24 cellular contexts compared by ENCODE assay signal in the genomic region with DNA sequence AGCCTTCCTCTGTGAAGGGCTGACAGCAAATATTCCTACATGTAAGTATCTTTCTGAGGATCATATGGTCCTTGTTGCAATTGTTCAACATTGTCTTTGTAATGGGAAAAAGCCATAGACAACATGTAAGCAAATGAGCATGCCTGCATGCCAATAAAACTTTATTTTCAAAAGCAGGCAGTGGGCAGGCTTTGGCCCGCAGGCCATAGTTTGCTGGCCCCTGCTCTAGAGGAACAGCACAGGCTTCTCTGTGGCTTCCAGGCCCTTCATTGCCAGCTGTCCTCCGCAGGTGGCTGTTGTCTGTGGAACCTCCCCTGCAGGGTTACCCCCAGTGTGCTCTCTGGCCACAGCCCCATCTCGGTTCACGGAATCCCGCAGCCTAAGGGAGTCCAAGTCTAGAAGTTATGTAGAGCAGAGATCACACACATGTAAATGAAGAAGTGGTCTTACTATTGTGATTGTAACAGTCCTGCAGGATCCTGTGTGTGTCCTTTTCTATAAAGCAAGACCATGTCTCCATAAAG. TPM values are rescaled to one million over a fixed set of nuclear protein-coding genes. Genes with fewer than 3 reads are reported as not detected.
"Had no signal": no experiment of that assay in that cellular context is flagged by ENCODE, and none has a peak within 500 bp of the region (broad histone marks: within the 10 kb centered on the region; RNA-seq: fewer than 3 reads in every experiment).

No MANE protein-coding gene starts in this region.

- FAIRE-seq: HTR-8/SVneo had no signal

- H3K27me3 ChIP-seq: MG63 had no signal

- H3K4me2 ChIP-seq: SK-N-SH had no signal

- H3K36me3 ChIP-seq: MG63 had no signal

- H3K9me3 ChIP-seq: MG63, SK-N-SH had no signal

- H3K27ac ChIP-seq: HL-60, RWPE1 had no signal

- ATAC-seq: Panc1, PC-3 had no signal

- DNase-seq: KG1, MG63, NCI-H1092 treated with DMSO at 0.1 percent for 48 hours, NCI-H1436, NCI-H187, NCI-H2029, NCI-H2081 treated with DMSO at 0.1 percent for 48 hours, NCI-H2171, NCI-H226, NCI-H446, NCI-H510A, NCI-H524 treated with DMSO at 0.1 percent for 48 hours, NCI-H69, NCI-H774, PC-3, SHP77, SK-N-SH, SW 1271 had no signal

- H3K9ac ChIP-seq: SK-N-SH had no signal

- H3K4me3 ChIP-seq: MG63 had no signal

RNA-seq across cellular contexts. Expression of gene UNC93A, which starts 9.8 kb away (rescaled TPM):
- total RNA-seq: OCI-LY7, PC-3, SK-MEL-5 had no signal
- polyA plus RNA-seq: SK-N-SH had no signal

RNA-seq across cellular contexts. Expression of gene TTLL2, which starts 23.9 kb away (rescaled TPM):
- total RNA-seq: OCI-LY7, PC-3, SK-MEL-5 had no signal
- polyA plus RNA-seq: SK-N-SH had no signal
